In the genomic region with DNA sequence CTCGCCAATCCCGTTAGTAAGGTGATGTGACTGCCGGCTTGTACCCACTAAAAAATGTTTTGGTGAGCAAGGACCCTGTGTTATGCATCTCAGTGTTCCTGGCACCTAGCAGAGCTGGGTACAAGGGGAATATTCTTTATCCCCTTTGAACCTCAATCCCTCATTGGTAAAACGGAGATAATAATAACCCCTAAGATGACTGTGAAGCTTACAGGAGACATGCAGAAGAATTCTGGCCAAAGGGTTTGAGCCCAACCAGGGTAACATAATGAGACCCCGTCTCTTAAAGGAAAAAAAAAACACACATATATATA, we compare ENCODE assay signal across 1 cellular context.
TF ChIP-seq lines count a peak whose summit lies in the region.

No MANE protein-coding gene starts in this region.

TF ChIP-seq in HepG2, 621 proteins besides CTCF, POLR2A, EP300 and RAD21 (continued from another document):
- TF ChIP-seq, protein P1, sequence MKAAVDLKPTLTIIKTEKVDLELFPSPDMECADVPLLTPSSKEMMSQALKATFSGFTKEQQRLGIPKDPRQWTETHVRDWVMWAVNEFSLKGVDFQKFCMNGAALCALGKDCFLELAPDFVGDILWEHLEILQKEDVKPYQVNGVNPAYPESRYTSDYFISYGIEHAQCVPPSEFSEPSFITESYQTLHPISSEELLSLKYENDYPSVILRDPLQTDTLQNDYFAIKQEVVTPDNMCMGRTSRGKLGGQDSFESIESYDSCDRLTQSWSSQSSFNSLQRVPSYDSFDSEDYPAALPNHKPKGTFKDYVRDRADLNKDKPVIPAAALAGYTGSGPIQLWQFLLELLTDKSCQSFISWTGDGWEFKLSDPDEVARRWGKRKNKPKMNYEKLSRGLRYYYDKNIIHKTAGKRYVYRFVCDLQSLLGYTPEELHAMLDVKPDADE (CRISPR knock-in tag; IDR thresholded peaks at IDR 0.05), result no peak
- no peak for TF ChIP-seq SRSF4 (IDR thresholded peaks at IDR 0.05; ENCODE audit: low read depth, low read length, poor library complexity, severe bottlenecking)
- TF ChIP-seq RBM22 (optimal IDR thresholded peaks at IDR 0.05; ENCODE audit: low read length), result no peak
- TF ChIP-seq, protein P2, sequence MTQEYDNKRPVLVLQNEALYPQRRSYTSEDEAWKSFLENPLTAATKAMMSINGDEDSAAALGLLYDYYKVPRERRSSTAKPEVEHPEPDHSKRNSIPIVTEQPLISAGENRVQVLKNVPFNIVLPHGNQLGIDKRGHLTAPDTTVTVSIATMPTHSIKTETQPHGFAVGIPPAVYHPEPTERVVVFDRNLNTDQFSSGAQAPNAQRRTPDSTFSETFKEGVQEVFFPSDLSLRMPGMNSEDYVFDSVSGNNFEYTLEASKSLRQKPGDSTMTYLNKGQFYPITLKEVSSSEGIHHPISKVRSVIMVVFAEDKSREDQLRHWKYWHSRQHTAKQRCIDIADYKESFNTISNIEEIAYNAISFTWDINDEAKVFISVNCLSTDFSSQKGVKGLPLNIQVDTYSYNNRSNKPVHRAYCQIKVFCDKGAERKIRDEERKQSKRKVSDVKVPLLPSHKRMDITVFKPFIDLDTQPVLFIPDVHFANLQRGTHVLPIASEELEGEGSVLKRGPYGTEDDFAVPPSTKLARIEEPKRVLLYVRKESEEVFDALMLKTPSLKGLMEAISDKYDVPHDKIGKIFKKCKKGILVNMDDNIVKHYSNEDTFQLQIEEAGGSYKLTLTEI (CRISPR knock-in tag; conservative IDR thresholded peaks at IDR 0.05), result no peak
- TF ChIP-seq, protein P3, sequence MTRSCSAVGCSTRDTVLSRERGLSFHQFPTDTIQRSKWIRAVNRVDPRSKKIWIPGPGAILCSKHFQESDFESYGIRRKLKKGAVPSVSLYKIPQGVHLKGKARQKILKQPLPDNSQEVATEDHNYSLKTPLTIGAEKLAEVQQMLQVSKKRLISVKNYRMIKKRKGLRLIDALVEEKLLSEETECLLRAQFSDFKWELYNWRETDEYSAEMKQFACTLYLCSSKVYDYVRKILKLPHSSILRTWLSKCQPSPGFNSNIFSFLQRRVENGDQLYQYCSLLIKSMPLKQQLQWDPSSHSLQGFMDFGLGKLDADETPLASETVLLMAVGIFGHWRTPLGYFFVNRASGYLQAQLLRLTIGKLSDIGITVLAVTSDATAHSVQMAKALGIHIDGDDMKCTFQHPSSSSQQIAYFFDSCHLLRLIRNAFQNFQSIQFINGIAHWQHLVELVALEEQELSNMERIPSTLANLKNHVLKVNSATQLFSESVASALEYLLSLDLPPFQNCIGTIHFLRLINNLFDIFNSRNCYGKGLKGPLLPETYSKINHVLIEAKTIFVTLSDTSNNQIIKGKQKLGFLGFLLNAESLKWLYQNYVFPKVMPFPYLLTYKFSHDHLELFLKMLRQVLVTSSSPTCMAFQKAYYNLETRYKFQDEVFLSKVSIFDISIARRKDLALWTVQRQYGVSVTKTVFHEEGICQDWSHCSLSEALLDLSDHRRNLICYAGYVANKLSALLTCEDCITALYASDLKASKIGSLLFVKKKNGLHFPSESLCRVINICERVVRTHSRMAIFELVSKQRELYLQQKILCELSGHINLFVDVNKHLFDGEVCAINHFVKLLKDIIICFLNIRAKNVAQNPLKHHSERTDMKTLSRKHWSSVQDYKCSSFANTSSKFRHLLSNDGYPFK (CRISPR knock-in tag; IDR thresholded peaks at IDR 0.05; ENCODE audit: borderline replicate concordance), result no peak
- TF ChIP-seq U2AF2 (IDR thresholded peaks at IDR 0.05; ENCODE audit: low read depth, low read length), result no peak
